Comparison of ENCODE assay signal across 19 cellular contexts in the genomic region with DNA sequence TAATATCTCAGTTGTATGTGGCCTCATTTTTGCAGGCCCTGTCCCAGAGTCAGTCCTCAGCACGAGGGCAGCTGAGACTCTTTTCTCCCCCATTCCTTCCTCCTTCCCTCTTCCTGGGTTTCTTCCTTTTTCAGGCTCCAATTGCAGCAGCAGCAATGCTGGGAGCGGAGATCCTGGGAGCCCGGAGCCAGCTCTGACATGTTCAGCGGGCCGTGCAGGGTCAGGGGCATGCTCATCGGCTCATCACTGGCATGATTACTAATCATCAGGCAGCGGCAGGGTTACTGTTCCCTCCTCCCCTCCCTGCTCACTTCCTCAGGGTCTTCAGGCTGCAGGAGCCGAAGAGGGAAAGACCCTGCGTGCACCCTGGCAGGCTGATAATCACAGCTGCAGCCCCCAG. TPM values are rescaled to one million over a fixed set of nuclear protein-coding genes. Genes with fewer than 3 reads are reported as not detected.
DNase-seq lines count a peak whose midpoint lies in the region; ATAC-seq and TF ChIP-seq lines count a peak whose summit lies in the region.
"Had no signal": no experiment of that assay in that cellular context is flagged by ENCODE, and none has a peak within 500 bp of the region (broad histone marks: within the 10 kb centered on the region; RNA-seq: fewer than 3 reads in every experiment).

No MANE protein-coding gene starts in this region.

- H3K56ac ChIP-seq in IMR-90 (ENCODE audit: extremely low read depth, insufficient read depth, low read length): no peak overlapping the region
- H3K56ac ChIP-seq in mesendoderm (ENCODE audit: low read length): no peak overlapping the region

- no peak overlapping the region for H4K8ac ChIP-seq in IMR-90 (ENCODE audit: low read depth in 2 of 2, low read length in 2 of 2)
- no peak overlapping the region for H4K8ac ChIP-seq in mesendoderm (ENCODE audit: low read depth, low read length)

- no peak for TF ChIP-seq RAD21 in IMR-90 (IDR thresholded peaks at IDR 0.05; ENCODE audit: low read length)

- H2BK5ac ChIP-seq in IMR-90 (ENCODE audit: low read depth, low read length, poor library complexity, severe bottlenecking) (no peak overlapping the region), mesendoderm (ENCODE audit: low read length) (no peak overlapping the region)

- no peak overlapping the region for H3K27ac ChIP-seq in IMR-90 (ENCODE audit: insufficient read depth, low read length)
- no peak overlapping the region for H3K27ac ChIP-seq in mesendoderm (ENCODE audit: low read depth, low read length)
- H3K27ac ChIP-seq: A549 had no signal

- H3K23ac ChIP-seq in IMR-90 (ENCODE audit: low read depth, low read length) (no peak overlapping the region), mesendoderm (ENCODE audit: low read length) (no peak overlapping the region)

- 64% methylated on average over 2 of the region's 9 CpGs; no CpG with 5 or more reads in 1 of the 2 experiments for WGBS in IMR-90 (ENCODE audit: extremely low coverage in 2 of 2, insufficient read length in 1 of 2), 2 experiments
- no CpG with 5 or more reads among the region's 9 CpGs for WGBS in mesendoderm (ENCODE audit: extremely low coverage, insufficient coverage, low lambda C conversion rate)

- H3K79me1 ChIP-seq in IMR-90 (ENCODE audit: low read depth in 1 of 2, low read length in 2 of 2) (no peaks in the 10 kb centered on the region), mesendoderm (ENCODE audit: low read length) (no peaks in the 10 kb centered on the region)

- ATAC-seq in IMR-90 (ENCODE audit: low read depth): no peak
- no peak for ATAC-seq in activated CD4-positive, alpha-beta T cell treated with anti-CD3 and anti-CD28 coated beads for 36 hours
- ATAC-seq: A549 had no signal

- H3K27me3 ChIP-seq in IMR-90 (ENCODE audit: control insufficient read depth, insufficient read depth, low read length) (peaks cover 3% of the 10 kb centered on the region; the same call in 1 of the 2 replicates), mesendoderm (ENCODE audit: insufficient read depth, low read length, poor library complexity) (no peaks in the 10 kb centered on the region)
- H3K27me3 ChIP-seq: MG63 had no signal

- no peak overlapping the region for H3K9ac ChIP-seq in IMR-90 (ENCODE audit: low read depth, low read length)
- no peak overlapping the region for H3K9ac ChIP-seq in mesendoderm (ENCODE audit: low read length)

- no peak overlapping the region for H3K4me3 ChIP-seq in IMR-90 (ENCODE audit: insufficient read depth, low read depth, low read length)
- H3K4me3 ChIP-seq in mesendoderm (ENCODE audit: low read length): no peak overlapping the region
- H3K4me3 ChIP-seq: A549, MG63 had no signal

- H2BK20ac ChIP-seq in IMR-90 (ENCODE audit: low read depth, low read length): no peak overlapping the region

- dilution Hi-C loops in IMR-90 (cut with HindIII; ENCODE audit: low sequenced_read_pairs, unreplicated experiment): no loop called here

- H3K36me3 ChIP-seq in IMR-90 (ENCODE audit: control insufficient read depth, insufficient read depth, low read length): no peaks in the 10 kb centered on the region
- no peaks in the 10 kb centered on the region for H3K36me3 ChIP-seq in mesendoderm (ENCODE audit: control insufficient read depth, insufficient read depth, low read length)
- H3K36me3 ChIP-seq: BE2C, MG63 had no signal

- in situ Hi-C loops in IMR-90 (cut with MboI; ENCODE audit: low sequenced_read_pairs): no loop called here

- H4K91ac ChIP-seq in IMR-90 (ENCODE audit: insufficient read depth, low read depth, low read length): no peak overlapping the region

- H2AFZ ChIP-seq in IMR-90 (replicated peaks; ENCODE audit: low read length, poor library complexity): peak overlapping the region; percentile 24

- H3K9me1 ChIP-seq in IMR-90 (ENCODE audit: insufficient read depth, low read length): no peaks in the 10 kb centered on the region

- no TSS peak for BruUV-seq in IMR-90 (replicated peaks; lab: Mats Ljungman, UMichigan)

- H4K5ac ChIP-seq in IMR-90 (ENCODE audit: low read depth, low read length) (no peak overlapping the region), mesendoderm (ENCODE audit: low read length) (no peak overlapping the region)

- H2AK5ac ChIP-seq in IMR-90 (ENCODE audit: low read depth, low read length): no peak overlapping the region
- H2AK5ac ChIP-seq in mesendoderm (ENCODE audit: low read length): no peak overlapping the region

- H3K4ac ChIP-seq in IMR-90 (ENCODE audit: low read depth, low read length): no peak overlapping the region
- no peak overlapping the region for H3K4ac ChIP-seq in mesendoderm (ENCODE audit: low read depth, low read length)

- TF ChIP-seq POLR2A in IMR-90 (IDR thresholded peaks at IDR 0.05; ENCODE audit: low read depth, low read length): no peak

- DNase-seq in IMR-90 (no peak), kidney tubule cell (ENCODE audit: low spot score) (peak; percentile 80), retina (peak; percentile 76), SW480 (ENCODE audit: low spot score) (no peak), mesendoderm (no peak)
- DNase-seq in activated CD4-positive, alpha-beta T cell treated with anti-CD3 and anti-CD28 coated beads for 36 hours: no peak
- DNase-seq: BE2C, MG63, NCI-H1417, NCI-H1694 treated with DMSO at 0.1 percent for 48 hours, NCI-H2081 treated with DMSO at 0.1 percent for 48 hours, NCI-H446 treated with DMSO at 0.1 percent for 48 hours, NCI-H526 treated with DMSO at 0.1 percent for 48 hours, OCI-M1, SHP77 had no signal

- H3K4me1 Mint-ChIP-seq in brain: peaks cover 84% of the 10 kb centered on the region
- H3K4me1 Mint-ChIP-seq in activated CD4-positive, alpha-beta T cell treated with anti-CD3 and anti-CD28 coated beads for 36 hours: no peaks in the 10 kb centered on the region

- H3K4me1 ChIP-seq in IMR-90 (ENCODE audit: control insufficient read depth, insufficient read depth, low read length) (no peaks in the 10 kb centered on the region), mesendoderm (ENCODE audit: control insufficient read depth, low read depth, low read length) (no peaks in the 10 kb centered on the region)
- H3K4me1 ChIP-seq: BE2C had no signal

- no peak overlapping the region for H2BK15ac ChIP-seq in IMR-90 (ENCODE audit: low read depth, low read length)
- no peak overlapping the region for H2BK15ac ChIP-seq in mesendoderm (replicated peaks; ENCODE audit: low read depth)

- peaks cover 0 to 3% (median 0%) of the 10 kb centered on the region in 5 experiments for H3K9me3 Mint-ChIP-seq in brain
- H3K9me3 Mint-ChIP-seq in activated CD4-positive, alpha-beta T cell treated with anti-CD3 and anti-CD28 coated beads for 36 hours (ENCODE audit: low read depth): no peaks in the 10 kb centered on the region

- H3K4me2 ChIP-seq in IMR-90 (ENCODE audit: low read depth, low read length) (no peak overlapping the region), mesendoderm (ENCODE audit: low read length) (no peak overlapping the region)
- H3K4me2 ChIP-seq: A549 had no signal

- no peaks in the 10 kb centered on the region for H3K36me3 Mint-ChIP-seq in brain
- H3K36me3 Mint-ChIP-seq in activated CD4-positive, alpha-beta T cell treated with anti-CD3 and anti-CD28 coated beads for 36 hours (ENCODE audit: low read depth): no peaks in the 10 kb centered on the region

- H4K20me1 ChIP-seq in IMR-90 (ENCODE audit: insufficient read depth, low read length): no peaks in the 10 kb centered on the region

- intact Hi-C loops in IMR-90 (cut with micrococcal nuclease): no loop called here
- intact Hi-C loops in activated CD4-positive, alpha-beta T cell treated with anti-CD3 and anti-CD28 coated beads for 36 hours (cut with DNase I, micrococcal nuclease): no loop called here

- H3K18ac ChIP-seq in IMR-90 (ENCODE audit: low read depth, low read length) (no peak overlapping the region), mesendoderm (ENCODE audit: low read length) (no peak overlapping the region)

- H3K27me3 Mint-ChIP-seq in brain: peaks cover 9% of the 10 kb centered on the region
- H3K27me3 Mint-ChIP-seq in activated CD4-positive, alpha-beta T cell treated with anti-CD3 and anti-CD28 coated beads for 36 hours: peaks cover 31% of the 10 kb centered on the region

- H3K4me3 Mint-ChIP-seq in brain: no peak overlapping the region
- no peak overlapping the region for H3K4me3 Mint-ChIP-seq in activated CD4-positive, alpha-beta T cell treated with anti-CD3 and anti-CD28 coated beads for 36 hours

- no peaks in the 10 kb centered on the region; the same call in 1 of the 2 replicates for H3K9me3 ChIP-seq in IMR-90 (ENCODE audit: control insufficient read depth, insufficient read depth, low read length)
- H3K9me3 ChIP-seq: A549, BE2C, MG63 had no signal

- no peak overlapping the region for H2BK120ac ChIP-seq in IMR-90 (ENCODE audit: low read depth, low read length)
- no peak overlapping the region for H2BK120ac ChIP-seq in mesendoderm (ENCODE audit: low read depth, low read length)

- no peak overlapping the region for H3K14ac ChIP-seq in IMR-90 (replicated peaks; ENCODE audit: low read depth, low read length)

- H3K27ac Mint-ChIP-seq in brain: peak overlapping the region in 3 of 5 experiments; percentile 6 to 67 (median 66)
- H3K27ac Mint-ChIP-seq in activated CD4-positive, alpha-beta T cell treated with anti-CD3 and anti-CD28 coated beads for 36 hours: no peak overlapping the region

- H3K79me2 ChIP-seq in mesendoderm (ENCODE audit: control insufficient read depth, insufficient read depth, low read length): no peaks in the 10 kb centered on the region

- CTCF ChIA-PET in IMR-90 (lab: Yijun Ruan, JAX): no interaction called here
- CTCF ChIA-PET in activated CD4-positive, alpha-beta T cell treated with anti-CD3 and anti-CD28 coated beads for 36 hours (lab: Charles Lee): interaction anchor here (0.6 kb wide), 1 partner anchor 1744 kb away, joined by 3 read pairs; no protein-coding TSS in a partner anchor

- TF ChIP-seq CTCF in IMR-90 (conservative IDR thresholded peaks at IDR 0.05; ENCODE audit: low read depth, low read length) (no peak), brain (conservative IDR thresholded peaks at IDR 0.05) (no peak)

- H2AK9ac ChIP-seq in IMR-90 (replicated peaks; ENCODE audit: low read depth, low read length, poor library complexity): no peak overlapping the region

- POLR2A ChIA-PET in IMR-90 (lab: Charles Lee; ENCODE audit: unreplicated experiment): no interaction called here
- POLR2A ChIA-PET in activated CD4-positive, alpha-beta T cell treated with anti-CD3 and anti-CD28 coated beads for 36 hours (lab: Charles Lee): no interaction called here

TF ChIP-seq in IMR-90, 13 proteins besides CTCF, POLR2A, EP300 and RAD21 (continues in another document):
- no peak for TF ChIP-seq FOS (IDR thresholded peaks at IDR 0.05; ENCODE audit: low read depth, low read length)
- no peak for TF ChIP-seq MXI1 (IDR thresholded peaks at IDR 0.05; ENCODE audit: borderline replicate concordance, low read depth, low read length)
- no peak for TF ChIP-seq RFX5 (IDR thresholded peaks at IDR 0.05; ENCODE audit: low read depth, low read length)
- TF ChIP-seq NFE2L2 (IDR thresholded peaks at IDR 0.05; ENCODE audit: low read depth, low read length): no peak

RNA-seq across cellular contexts. Expression of gene KCNIP1, which starts 8.0 kb away (rescaled TPM):
- total RNA-seq in IMR-90 (2012; rRNA removed): not detected in 2 replicates
- polyA plus RNA-seq in IMR-90 (2012; rRNA removed) (not detected in 2 replicates), brain (ENCODE audit: insufficient read depth, low read depth, low replicate concordance) (14.4 TPM)
- not detected in 2 replicates for polyA plus RNA-seq in IMR-90 (2012; cell fraction: cytosol; rRNA removed)
- polyA plus RNA-seq in IMR-90 (2012; cell fraction: nucleus; rRNA removed; ENCODE audit: low replicate concordance): not detected in 2 replicates
- not detected for total RNA-seq in activated CD4-positive, alpha-beta T cell treated with anti-CD3 and anti-CD28 coated beads for 36 hours
- polyA plus RNA-seq in mesendoderm (2013, experiment 1 of 2): 0.18 TPM
- polyA plus RNA-seq in mesendoderm (2013, experiment 2 of 2): 0.15 TPM
- total RNA-seq: H4, LHCN-M2 had no signal
- polyA plus RNA-seq: A549 had no signal

Comparison
In these comparisons a context has a peak if more than half of its experiments do, and no peak if none do; other contexts are left out.
1. DNase-seq: peak in kidney tubule cell (single experiment) and retina (single experiment); none in IMR-90 (single experiment), activated CD4-positive, alpha-beta T cell treated with anti-CD3 and anti-CD28 coated beads for 36 hours (single experiment), SW480 (single experiment) and mesendoderm (single experiment).